In the genomic region with DNA sequence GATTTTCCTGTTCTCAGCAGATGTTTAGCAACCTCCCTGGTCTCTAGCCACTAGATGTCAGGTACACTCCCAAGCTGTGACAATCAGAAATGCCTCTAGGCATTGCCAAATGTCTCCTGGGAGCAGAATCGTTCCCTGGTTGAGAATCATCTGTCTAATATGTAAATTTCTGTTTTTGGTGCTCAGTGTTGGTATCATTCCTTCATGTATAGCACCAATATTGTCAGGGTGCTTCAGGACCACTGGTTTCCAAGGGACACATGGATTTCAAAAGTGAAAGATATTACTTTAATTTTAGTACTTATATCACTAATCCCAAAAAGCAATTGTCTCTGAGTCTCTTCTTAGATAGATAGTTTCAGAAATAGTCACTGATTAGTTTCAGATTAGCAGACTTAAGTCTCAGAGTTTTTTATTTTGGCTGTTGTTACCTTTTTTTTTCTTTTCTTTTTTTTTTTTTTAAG, we compare ENCODE assay signal across 12 cellular contexts.
A peak's percentile ranks its signal among the peaks of the same experiment; 100 is the strongest.
DNase-seq lines count a peak whose midpoint lies in the region; ATAC-seq and TF ChIP-seq lines count a peak whose summit lies in the region.
"Had no signal": no experiment of that assay in that cellular context is flagged by ENCODE, and none has a peak within 500 bp of the region (broad histone marks: within the 10 kb centered on the region; RNA-seq: fewer than 3 reads in every experiment).

No MANE protein-coding gene starts in this region.

- H3K36me3 ChIP-seq in BE2C (no peaks in the 10 kb centered on the region), mesenchymal stem cell (ENCODE audit: control insufficient read depth in 1 of 2, insufficient read depth in 2 of 2, low read depth in 1 of 2, low read length in 2 of 2) (no peaks in the 10 kb centered on the region), GM23248 (ENCODE audit: low read depth) (no peaks in the 10 kb centered on the region)
- no peaks in the 10 kb centered on the region for H3K36me3 ChIP-seq in effector memory CD4-positive, alpha-beta T cell (ENCODE audit: control insufficient read depth, insufficient read depth, low read length)

- H3K18ac ChIP-seq in mesenchymal stem cell (ENCODE audit: low read depth in 1 of 2, low read length in 2 of 2): no peak overlapping the region

- H2AK5ac ChIP-seq in mesenchymal stem cell (ENCODE audit: low read length, severe bottlenecking): no peak overlapping the region

- H3K14ac ChIP-seq in mesenchymal stem cell (ENCODE audit: low read length in 2 of 2): no peak overlapping the region

- TF ChIP-seq CTCF in BE2C (IDR thresholded peaks at IDR 0.05; ENCODE audit: low read depth, low read length): peak; percentile 44

- no peak overlapping the region for H2BK120ac ChIP-seq in mesenchymal stem cell (ENCODE audit: low read depth, low read length)

- no peaks in the 10 kb centered on the region for H3K9me2 ChIP-seq in GM23248 (ENCODE audit: insufficient read depth)

- H3K79me1 ChIP-seq in mesenchymal stem cell (replicated peaks; ENCODE audit: low read length, poor library complexity, severe bottlenecking): no peaks in the 10 kb centered on the region

- no peak overlapping the region for H4K8ac ChIP-seq in mesenchymal stem cell (ENCODE audit: low read length)

- H3F3A ChIP-seq in GM23248 (ENCODE audit: insufficient read depth): no peaks in the 10 kb centered on the region

- in situ Hi-C loops in GM23248 (cut with MboI): no loop called here

- H3K27ac ChIP-seq in mesenchymal stem cell (ENCODE audit: low read length, poor library complexity, severe bottlenecking) (no peak overlapping the region), GM23248 (no peak overlapping the region)
- no peak overlapping the region for H3K27ac ChIP-seq in effector memory CD4-positive, alpha-beta T cell (ENCODE audit: insufficient read depth, low read length, poor library complexity, severe bottlenecking)
- H3K27ac ChIP-seq: epithelial cell of prostate had no signal

- H3K9me3 ChIP-seq in BE2C: no peaks in the 10 kb centered on the region
- H3K9me3 ChIP-seq in mesenchymal stem cell (ENCODE audit: control insufficient read depth, low read length): peaks cover 23% of the 10 kb centered on the region
- no peaks in the 10 kb centered on the region for H3K9me3 ChIP-seq in effector memory CD4-positive, alpha-beta T cell (ENCODE audit: control insufficient read depth, low read length)
- no peaks in the 10 kb centered on the region for H3K9me3 ChIP-seq in GM23248 (ENCODE audit: low read depth)

- ATAC-seq in GM18907 (IDR thresholded peaks at IDR 0.05; ENCODE audit: unreplicated experiment) (peak; percentile 90), HG02623 (IDR thresholded peaks at IDR 0.05; ENCODE audit: unreplicated experiment) (peak; percentile 66), HG03520 (IDR thresholded peaks at IDR 0.05; ENCODE audit: unreplicated experiment) (peak; percentile 83)

- no peaks in the 10 kb centered on the region for H3K79me2 ChIP-seq in GM23248 (ENCODE audit: insufficient read depth)

- no peak overlapping the region for H3K4me2 ChIP-seq in mesenchymal stem cell (ENCODE audit: low read length, poor library complexity, severe bottlenecking)
- no peak overlapping the region for H3K4me2 ChIP-seq in GM23248 (ENCODE audit: unreplicated experiment)

- no peaks in the 10 kb centered on the region for H4K20me1 ChIP-seq in GM23248 (ENCODE audit: insufficient read depth)

- H3K4me1 ChIP-seq in BE2C: no peaks in the 10 kb centered on the region
- H3K4me1 ChIP-seq in mesenchymal stem cell (ENCODE audit: control insufficient read depth, insufficient read depth, low read depth, low read length): no peaks in the 10 kb centered on the region
- no peaks in the 10 kb centered on the region for H3K4me1 ChIP-seq in effector memory CD4-positive, alpha-beta T cell (ENCODE audit: control insufficient read depth, insufficient read depth, low read length, poor library complexity, severe bottlenecking)
- no peaks in the 10 kb centered on the region; the same call in 1 of the 2 replicates for H3K4me1 ChIP-seq in GM23248 (ENCODE audit: insufficient read depth)

- no peak overlapping the region for H2BK15ac ChIP-seq in mesenchymal stem cell (ENCODE audit: low read depth, poor library complexity, severe bottlenecking)

- H3K27me3 ChIP-seq in BE2C (no peaks in the 10 kb centered on the region), mesenchymal stem cell (ENCODE audit: control insufficient read depth in 1 of 2, insufficient read depth in 1 of 2, low read length in 2 of 2) (no peaks in the 10 kb centered on the region), GM23248 (replicated peaks; ENCODE audit: insufficient read depth) (no peaks in the 10 kb centered on the region)
- no peaks in the 10 kb centered on the region for H3K27me3 ChIP-seq in effector memory CD4-positive, alpha-beta T cell (replicated peaks; ENCODE audit: control insufficient read depth, insufficient read depth, low read length, poor library complexity, severe bottlenecking)

- WGBS in mesenchymal stem cell: 78% methylated on average over 1 of the region's 1 CpG
- WGBS in GM23248 (ENCODE audit: low coverage in 1 of 2, low lambda C conversion rate in 2 of 2, missing lambda C conversion rate in 2 of 2), 2 experiments: 0 to 5% methylated on average over 1 of the region's 1 CpG

- no peak overlapping the region for H4K91ac ChIP-seq in mesenchymal stem cell (ENCODE audit: low read length)

- H3K9ac ChIP-seq in mesenchymal stem cell (ENCODE audit: low read length): no peak overlapping the region
- no peak overlapping the region for H3K9ac ChIP-seq in GM23248

- H3K23ac ChIP-seq in mesenchymal stem cell (ENCODE audit: low read length in 2 of 2): no peak overlapping the region

- H2AFZ ChIP-seq in mesenchymal stem cell (ENCODE audit: low read depth, low read length) (no peak overlapping the region), GM23248 (no peak overlapping the region)

- DNase-seq in BE2C (peak; percentile 28), mesenchymal stem cell (no peak), GM23248 (no peak)
- no peak for DNase-seq in effector memory CD4-positive, alpha-beta T cell
- no peak for DNase-seq in NK-92 treated with Interleukin-12 subunit alpha and Interleukin-12 subunit beta, amount 100 ng/mL, for 24 hours (lab: John Stamatoyannopoulos, UW)
- DNase-seq: anterior cingulate cortex, immature natural killer cell, NCI-H2107 had no signal

- H3K4me3 ChIP-seq in BE2C (ENCODE audit: low read depth, low read length): no peak overlapping the region
- H3K4me3 ChIP-seq in mesenchymal stem cell (ENCODE audit: insufficient read depth in 1 of 2, low read depth in 1 of 2, low read length in 2 of 2): no peak overlapping the region
- no peak overlapping the region for H3K4me3 ChIP-seq in effector memory CD4-positive, alpha-beta T cell (ENCODE audit: insufficient read depth, low read depth, low read length, poor library complexity, severe bottlenecking)
- no peak overlapping the region for H3K4me3 ChIP-seq in GM23248

- H3K4ac ChIP-seq in mesenchymal stem cell (ENCODE audit: low read depth in 1 of 2, low read length in 2 of 2): no peak overlapping the region

- H2BK5ac ChIP-seq in mesenchymal stem cell (ENCODE audit: low read depth, low read length, poor library complexity, severe bottlenecking): no peak overlapping the region

- no peak overlapping the region for H2BK12ac ChIP-seq in mesenchymal stem cell (ENCODE audit: low read length in 2 of 2)
